1 cellular context compared by ENCODE assay signal in the genomic region with DNA sequence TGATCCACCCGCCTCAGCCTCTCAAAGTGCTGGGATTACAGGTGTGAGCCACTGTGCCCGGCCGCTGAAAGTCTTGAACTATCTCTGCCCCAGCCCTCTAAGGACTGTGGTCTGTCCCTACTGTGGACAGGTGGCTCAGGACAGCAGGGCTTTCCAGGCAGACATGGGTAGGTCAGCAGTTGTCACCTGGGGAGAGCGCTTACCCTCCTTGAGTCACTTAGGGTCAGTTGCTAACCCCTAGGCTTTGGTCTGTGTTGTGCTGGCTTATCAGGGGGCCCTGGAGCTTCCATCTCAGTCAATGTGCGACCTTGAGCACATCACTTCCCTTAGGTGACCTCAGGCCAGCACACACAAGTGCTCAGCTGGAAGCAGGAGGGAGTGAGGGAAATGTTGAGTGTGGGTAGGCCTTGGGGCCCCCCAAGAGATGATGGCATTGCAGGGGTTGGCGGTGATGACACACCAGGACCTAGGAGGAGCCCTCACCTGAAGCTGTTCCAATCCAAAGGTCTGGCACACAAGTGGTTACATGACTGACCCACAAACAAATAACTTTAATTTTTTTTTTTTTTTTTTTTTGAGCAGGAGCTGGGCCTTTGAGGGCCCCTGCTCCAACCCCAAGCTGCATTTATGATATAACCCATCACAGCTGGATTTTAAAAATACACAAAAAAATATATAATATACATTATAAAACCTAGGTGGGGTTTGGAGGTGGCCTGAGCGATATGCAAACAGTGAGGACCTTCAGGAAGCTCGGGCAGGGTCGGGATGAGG.
TF ChIP-seq lines count a peak whose summit lies in the region.

No MANE protein-coding gene starts in this region.

TF ChIP-seq in HepG2, 621 proteins besides CTCF, POLR2A, EP300 and RAD21 (continued from another document and continues in another):
- TF ChIP-seq, protein P1, sequence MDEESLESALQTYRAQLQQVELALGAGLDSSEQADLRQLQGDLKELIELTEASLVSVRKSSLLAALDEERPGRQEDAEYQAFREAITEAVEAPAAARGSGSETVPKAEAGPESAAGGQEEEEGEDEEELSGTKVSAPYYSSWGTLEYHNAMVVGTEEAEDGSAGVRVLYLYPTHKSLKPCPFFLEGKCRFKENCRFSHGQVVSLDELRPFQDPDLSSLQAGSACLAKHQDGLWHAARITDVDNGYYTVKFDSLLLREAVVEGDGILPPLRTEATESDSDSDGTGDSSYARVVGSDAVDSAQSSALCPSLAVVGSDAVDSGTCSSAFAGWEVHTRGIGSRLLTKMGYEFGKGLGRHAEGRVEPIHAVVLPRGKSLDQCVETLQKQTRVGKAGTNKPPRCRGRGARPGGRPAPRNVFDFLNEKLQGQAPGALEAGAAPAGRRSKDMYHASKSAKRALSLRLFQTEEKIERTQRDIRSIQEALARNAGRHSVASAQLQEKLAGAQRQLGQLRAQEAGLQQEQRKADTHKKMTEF (CRISPR knock-in tag; IDR thresholded peaks at IDR 0.05), result peak; percentile 8; the same call in 1 of the 2 replicates
- TF ChIP-seq PHF5A (CRISPR knock-in tag; IDR thresholded peaks at IDR 0.05; ENCODE audit: low read depth, unreplicated experiment) (no peak), ZNF850 (CRISPR knock-in tag; conservative IDR thresholded peaks at IDR 0.05) (no peak), SAP130 (CRISPR knock-in tag; IDR thresholded peaks at IDR 0.05; ENCODE audit: low read depth) (peak; percentile 37; the same call in 1 of the 2 replicates), DPF2 (CRISPR knock-in tag; IDR thresholded peaks at IDR 0.05; ENCODE audit: borderline replicate concordance, low read depth) (no peak), ZNF546 (CRISPR knock-in tag; conservative IDR thresholded peaks at IDR 0.05) (no peak), NR2F1 (CRISPR knock-in tag; IDR thresholded peaks at IDR 0.05) (0 out of 4 replicates have a peak, but pooled peaks of 1 of the 2 experiments have one; percentile 14), ZNF710 (CRISPR knock-in tag; IDR thresholded peaks at IDR 0.05; ENCODE audit: borderline replicate concordance) (no peak), SALL2 (CRISPR knock-in tag; IDR thresholded peaks at IDR 0.05) (peak; percentile 38; the same call in 1 of the 2 replicates), MTA1 (CRISPR knock-in tag; IDR thresholded peaks at IDR 0.05; ENCODE audit: borderline replicate concordance) (no peak), THAP9 (CRISPR knock-in tag; IDR thresholded peaks at IDR 0.05; ENCODE audit: borderline replicate concordance) (no peak), SIX4 (CRISPR knock-in tag; IDR thresholded peaks at IDR 0.05) (no peak), HIVEP1 (CRISPR knock-in tag; IDR thresholded peaks at IDR 0.05) (peak; percentile 36; the same call in 1 of the 2 replicates), MED8 (CRISPR knock-in tag; IDR thresholded peaks at IDR 0.05; ENCODE audit: insufficient replicate concordance) (no peak), TRIM22 (IDR thresholded peaks at IDR 0.05) (no peak), ZNF737 (CRISPR knock-in tag; IDR thresholded peaks at IDR 0.05; ENCODE audit: borderline replicate concordance) (no peak), ZNF570 (CRISPR knock-in tag; IDR thresholded peaks at IDR 0.05; ENCODE audit: borderline replicate concordance) (no peak), ZNF597 (CRISPR knock-in tag; IDR thresholded peaks at IDR 0.05) (no peak), ZNF749 (CRISPR knock-in tag; IDR thresholded peaks at IDR 0.05; ENCODE audit: borderline replicate concordance) (no peak), ZBED4 (CRISPR knock-in tag; IDR thresholded peaks at IDR 0.05; ENCODE audit: borderline replicate concordance) (no peak), FLYWCH1 (CRISPR knock-in tag; IDR thresholded peaks at IDR 0.05) (no peak), ZFX (CRISPR knock-in tag; IDR thresholded peaks at IDR 0.05; ENCODE audit: low read depth) (peak; percentile 48), MEF2D (CRISPR knock-in tag; IDR thresholded peaks at IDR 0.05) (0 out of 2 replicates have a peak, but pooled peaks have one; percentile 18), ZNF414 (CRISPR knock-in tag; IDR thresholded peaks at IDR 0.05) (no peak), RBM22 (optimal IDR thresholded peaks at IDR 0.05; ENCODE audit: low read length) (peak; percentile 99), ZNF382 (CRISPR knock-in tag; IDR thresholded peaks at IDR 0.05; ENCODE audit: borderline replicate concordance) (no peak), DRAP1 (CRISPR knock-in tag; IDR thresholded peaks at IDR 0.05) (no peak), ZNF446 (CRISPR knock-in tag; IDR thresholded peaks at IDR 0.05) (no peak)
- TF ChIP-seq, protein P2, sequence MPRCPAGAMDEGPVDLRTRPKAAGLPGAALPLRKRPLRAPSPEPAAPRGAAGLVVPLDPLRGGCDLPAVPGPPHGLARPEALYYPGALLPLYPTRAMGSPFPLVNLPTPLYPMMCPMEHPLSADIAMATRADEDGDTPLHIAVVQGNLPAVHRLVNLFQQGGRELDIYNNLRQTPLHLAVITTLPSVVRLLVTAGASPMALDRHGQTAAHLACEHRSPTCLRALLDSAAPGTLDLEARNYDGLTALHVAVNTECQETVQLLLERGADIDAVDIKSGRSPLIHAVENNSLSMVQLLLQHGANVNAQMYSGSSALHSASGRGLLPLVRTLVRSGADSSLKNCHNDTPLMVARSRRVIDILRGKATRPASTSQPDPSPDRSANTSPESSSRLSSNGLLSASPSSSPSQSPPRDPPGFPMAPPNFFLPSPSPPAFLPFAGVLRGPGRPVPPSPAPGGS (CRISPR knock-in tag; IDR thresholded peaks at IDR 0.05), result no peak
- TF ChIP-seq, protein P3, sequence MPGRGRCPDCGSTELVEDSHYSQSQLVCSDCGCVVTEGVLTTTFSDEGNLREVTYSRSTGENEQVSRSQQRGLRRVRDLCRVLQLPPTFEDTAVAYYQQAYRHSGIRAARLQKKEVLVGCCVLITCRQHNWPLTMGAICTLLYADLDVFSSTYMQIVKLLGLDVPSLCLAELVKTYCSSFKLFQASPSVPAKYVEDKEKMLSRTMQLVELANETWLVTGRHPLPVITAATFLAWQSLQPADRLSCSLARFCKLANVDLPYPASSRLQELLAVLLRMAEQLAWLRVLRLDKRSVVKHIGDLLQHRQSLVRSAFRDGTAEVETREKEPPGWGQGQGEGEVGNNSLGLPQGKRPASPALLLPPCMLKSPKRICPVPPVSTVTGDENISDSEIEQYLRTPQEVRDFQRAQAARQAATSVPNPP (CRISPR knock-in tag; IDR thresholded peaks at IDR 0.05), result no peak
- TF ChIP-seq, protein P4, sequence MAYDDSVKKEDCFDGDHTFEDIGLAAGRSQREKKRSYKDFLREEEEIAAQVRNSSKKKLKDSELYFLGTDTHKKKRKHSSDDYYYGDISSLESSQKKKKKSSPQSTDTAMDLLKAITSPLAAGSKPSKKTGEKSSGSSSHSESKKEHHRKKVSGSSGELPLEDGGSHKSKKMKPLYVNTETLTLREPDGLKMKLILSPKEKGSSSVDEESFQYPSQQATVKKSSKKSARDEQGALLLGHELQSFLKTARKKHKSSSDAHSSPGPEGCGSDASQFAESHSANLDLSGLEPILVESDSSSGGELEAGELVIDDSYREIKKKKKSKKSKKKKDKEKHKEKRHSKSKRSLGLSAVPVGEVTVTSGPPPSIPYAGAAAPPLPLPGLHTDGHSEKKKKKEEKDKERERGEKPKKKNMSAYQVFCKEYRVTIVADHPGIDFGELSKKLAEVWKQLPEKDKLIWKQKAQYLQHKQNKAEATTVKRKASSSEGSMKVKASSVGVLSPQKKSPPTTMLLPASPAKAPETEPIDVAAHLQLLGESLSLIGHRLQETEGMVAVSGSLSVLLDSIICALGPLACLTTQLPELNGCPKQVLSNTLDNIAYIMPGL (CRISPR knock-in tag; IDR thresholded peaks at IDR 0.05; ENCODE audit: borderline replicate concordance in 1 of 2, low read depth in 1 of 2), result no peak
